In genomic region chr6:145669627-145670034, GRCh38 we compare ENCODE assay signal across 13 cellular contexts.
DNase-seq lines count a peak whose midpoint lies in the region; ATAC-seq and TF ChIP-seq lines count a peak whose summit lies in the region.
"Had no signal": no experiment of that assay in that cellular context is flagged by ENCODE, and none has a peak within 500 bp of the region (broad histone marks: within the 10 kb centered on the region; RNA-seq: fewer than 3 reads in every experiment).

No MANE protein-coding gene starts in this region.

- TF ChIP-seq POLR2A in suprapubic skin (IDR thresholded peaks at IDR 0.05), result no peak

- H4K20me1 ChIP-seq in SK-N-SH (ENCODE audit: insufficient read depth), result no peaks in the 10 kb centered on the region

- peaks cover 21% of the 10 kb centered on the region for H3F3A ChIP-seq in SK-N-SH (replicated peaks; ENCODE audit: insufficient read depth)

- peak overlapping the region; percentile 30; the same call in 1 of the 2 replicates for H3K4me2 ChIP-seq in SK-N-SH

- ATAC-seq in HG02884 (IDR thresholded peaks at IDR 0.05; ENCODE audit: unreplicated experiment), result no peak
- ATAC-seq: GM12878, WTC11 had no signal

- H3K36me3 ChIP-seq in SK-N-SH (replicated peaks in 1 of 2; ENCODE audit: control insufficient read depth in 1 of 2, insufficient read depth in 2 of 2, low read length in 1 of 2), result no peaks in the 10 kb centered on the region
- H3K36me3 ChIP-seq in rectal smooth muscle tissue (ENCODE audit: control insufficient read depth, insufficient read depth, low read length), result no peaks in the 10 kb centered on the region
- peaks cover 6% of the 10 kb centered on the region for H3K36me3 ChIP-seq in suprapubic skin
- H3K36me3 ChIP-seq: colonic mucosa had no signal

- H2AFZ ChIP-seq in SK-N-SH (ENCODE audit: low read depth), result peak overlapping the region; percentile 74; the same call in 1 of the 2 replicates

- no peaks in the 10 kb centered on the region for H3K79me2 ChIP-seq in SK-N-SH (ENCODE audit: insufficient read depth)

- no peak for TF ChIP-seq RAD21 in SK-N-SH (IDR thresholded peaks at IDR 0.05; ENCODE audit: low read length)

- TF ChIP-seq CTCF in SK-N-SH (IDR thresholded peaks at IDR 0.05), result no peak
- no peak for TF ChIP-seq CTCF in suprapubic skin (IDR thresholded peaks at IDR 0.05)

- DNase-seq in EH (ENCODE audit: low read depth), result peak; percentile 90
- no peak for DNase-seq in SK-N-SH
- DNase-seq in fibroblast of peridontal ligament (ENCODE audit: extremely low read depth), result peak; percentile 87
- DNase-seq in suprapubic skin (ENCODE audit: low spot score in 2 of 2), result no peak
- DNase-seq in SIG-M5 treated with dmso at 0.1 percent for 504 hours (lab: John Stamatoyannopoulos, UW; ENCODE audit: unreplicated experiment), result no peak
- no peak for DNase-seq in NCI-H1105 treated with DMSO at 0.1 percent for 48 hours (lab: John Stamatoyannopoulos, UW)
- DNase-seq: activated T-cell treated with anti-CD3 and anti-CD28 coated beads, Interleukin-2, amount 50 U/mL, for 48 hours; colonic mucosa; NCI-H446 had no signal

- H3K27ac ChIP-seq in SK-N-SH (ENCODE audit: low read depth in 2 of 2, low read length in 1 of 2), result peak overlapping the region; percentile 50 to 94; a peak in 3 of 4 replicates
- H3K27ac ChIP-seq in rectal smooth muscle tissue (ENCODE audit: low read depth, low read length), result peak overlapping the region; percentile 48
- no peak overlapping the region for H3K27ac ChIP-seq in suprapubic skin
- H3K27ac ChIP-seq: colonic mucosa had no signal

- H3K4me1 ChIP-seq in SK-N-SH (ENCODE audit: control insufficient read depth in 1 of 2, insufficient read depth in 2 of 2, low read depth in 1 of 2, low read length in 1 of 2) (peaks cover 0 to 6% of the 10 kb centered on the region in 2 experiments; a peak in 3 of 4 replicates), rectal smooth muscle tissue (ENCODE audit: control insufficient read depth, insufficient read depth, low read length) (peaks cover 3% of the 10 kb centered on the region), suprapubic skin (no peaks in the 10 kb centered on the region)
- H3K4me1 ChIP-seq: colonic mucosa had no signal

- H3K4me3 ChIP-seq in SK-N-SH (ENCODE audit: low read depth in 2 of 2, low read length in 1 of 2), result no peak overlapping the region
- no peak overlapping the region for H3K4me3 ChIP-seq in rectal smooth muscle tissue (ENCODE audit: low read length)
- H3K4me3 ChIP-seq in suprapubic skin, result no peak overlapping the region
- H3K4me3 ChIP-seq: colonic mucosa, GM12878 had no signal

- H3K9ac ChIP-seq in SK-N-SH (peak overlapping the region; percentile 41; the same call in 1 of the 2 replicates), rectal smooth muscle tissue (ENCODE audit: low read length) (no peak overlapping the region)

- 19% methylated on average over 2 of the region's 2 CpGs for WGBS in SK-N-SH (ENCODE audit: low lambda C conversion rate)
- 59% methylated on average over 2 of the region's 2 CpGs for WGBS in suprapubic skin

- H3K9me3 ChIP-seq in SK-N-SH (no peaks in the 10 kb centered on the region), suprapubic skin (no peaks in the 10 kb centered on the region)
- H3K9me3 ChIP-seq: colonic mucosa had no signal

- CTCF ChIA-PET in SK-N-SH (lab: Yijun Ruan, JAX), result interaction anchor here (0.9 kb wide), 1 partner anchor 34 kb away, joined by 3 read pairs; no protein-coding TSS in a partner anchor

- POLR2A ChIA-PET in SK-N-SH (lab: Yijun Ruan, JAX), result no interaction called here

- no peaks in the 10 kb centered on the region for H3K9me2 ChIP-seq in SK-N-SH

- peak in 1 of 2 experiments; percentile 45; a peak in 1 of 4 replicates for TF ChIP-seq EP300 in SK-N-SH (IDR thresholded peaks at IDR 0.05; ENCODE audit: borderline replicate concordance in 1 of 2, low read depth in 1 of 2, low read length in 1 of 2)
- TF ChIP-seq EP300 in suprapubic skin (IDR thresholded peaks at IDR 0.05), result no peak

- H3K27me3 ChIP-seq in SK-N-SH (ENCODE audit: insufficient read depth) (no peaks in the 10 kb centered on the region), rectal smooth muscle tissue (ENCODE audit: control insufficient read depth, insufficient read depth, low read length) (no peaks in the 10 kb centered on the region), suprapubic skin (no peaks in the 10 kb centered on the region)
- H3K27me3 ChIP-seq: colonic mucosa had no signal

TF ChIP-seq in SK-N-SH, 30 proteins besides CTCF, POLR2A, EP300 and RAD21:
- TF ChIP-seq FOSL2 (IDR thresholded peaks at IDR 0.05; ENCODE audit: borderline replicate concordance, low read depth) (peak; percentile 73; the same call in 1 of the 2 replicates), ELF1 (IDR thresholded peaks at IDR 0.05) (no peak), JUND (IDR thresholded peaks at IDR 0.05) (peak; percentile 84), PBX3 (IDR thresholded peaks at IDR 0.05) (peak; percentile 61; the same call in 1 of the 2 replicates), TCF12 (IDR thresholded peaks at IDR 0.05) (peak; percentile 63), CHD2 (IDR thresholded peaks at IDR 0.05; ENCODE audit: low read length, partially characterized antibody) (no peak), POLR2AphosphoS5 (IDR thresholded peaks at IDR 0.05; ENCODE audit: low read depth, low read length) (0 out of 2 replicates have a peak, but pooled peaks have one; percentile 13), NFIC (IDR thresholded peaks at IDR 0.05; ENCODE audit: borderline replicate concordance) (peak; percentile 35; the same call in 1 of the 2 replicates), USF1 (IDR thresholded peaks at IDR 0.05; ENCODE audit: borderline replicate concordance, low read depth) (no peak), TEAD4 (IDR thresholded peaks at IDR 0.05; ENCODE audit: borderline replicate concordance, insufficient read depth) (peak; percentile 59; the same call in 1 of the 2 replicates), GATA2 (CRISPR knock-in tag; IDR thresholded peaks at IDR 0.05) (no peak), FOXJ3 (CRISPR knock-in tag; IDR thresholded peaks at IDR 0.05) (no peak), REST (IDR thresholded peaks at IDR 0.05; ENCODE audit: low read depth, low read length) (no peak), MAX (IDR thresholded peaks at IDR 0.05; ENCODE audit: low read depth) (peak; percentile 41; the same call in 1 of the 2 replicates), RFX5 (IDR thresholded peaks at IDR 0.05; ENCODE audit: low read length) (no peak), YY1 (IDR thresholded peaks at IDR 0.05; ENCODE audit: low read depth) (no peak), MEF2A (IDR thresholded peaks at IDR 0.05; ENCODE audit: borderline replicate concordance, low read depth) (peak; percentile 61; the same call in 1 of the 2 replicates)

Comparison
In these comparisons a context has a peak if more than half of its experiments do, and no peak if none do; other contexts are left out.
1. DNase-seq: peak in EH (single experiment) and fibroblast of peridontal ligament (single experiment); none in SK-N-SH (single experiment), suprapubic skin (0 of 2), SIG-M5 treated with dmso at 0.1 percent for 504 hours (single experiment) and NCI-H1105 treated with DMSO at 0.1 percent for 48 hours (single experiment).